In the genomic region with DNA sequence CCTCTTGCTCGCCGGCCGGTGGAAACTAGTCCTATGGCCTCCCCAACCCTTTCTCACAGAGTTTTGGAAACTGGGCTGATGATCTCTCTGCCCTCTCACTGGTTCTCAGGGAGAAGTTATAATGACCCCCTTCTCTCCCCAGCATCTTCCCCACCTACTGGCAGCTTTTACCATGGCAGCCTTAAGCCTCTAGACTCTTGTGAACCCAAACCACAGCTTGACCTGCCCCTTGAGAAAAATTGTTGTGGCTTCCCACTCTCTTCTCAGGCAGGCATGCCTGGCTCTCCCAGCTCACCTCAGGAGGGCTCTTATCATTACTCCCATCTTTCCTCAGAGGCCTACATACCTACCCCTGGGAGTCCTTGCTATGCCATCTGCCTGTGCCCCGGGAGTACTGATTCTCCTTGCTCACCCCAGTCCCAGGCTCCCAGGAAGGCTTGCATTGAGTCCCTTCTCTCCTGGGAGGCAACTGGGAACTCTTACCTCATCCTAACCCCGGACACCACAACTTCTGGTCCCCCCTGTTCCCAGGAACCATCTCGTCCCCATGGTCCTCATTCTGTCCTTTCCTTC, we compare ENCODE assay signal across 8 cellular contexts. TPM values are rescaled to one million over a fixed set of nuclear protein-coding genes. Genes with fewer than 3 reads are reported as not detected.
DNase-seq lines count a peak whose midpoint lies in the region; ATAC-seq and TF ChIP-seq lines count a peak whose summit lies in the region.

No MANE protein-coding gene starts in this region.

- H3K4me3 ChIP-seq in BLaER1 = peak overlapping the region; percentile 76
- no peak overlapping the region for H3K4me3 ChIP-seq in WERI-Rb-1 (ENCODE audit: low read depth, low read length)
- peak overlapping the region; percentile 94 for H3K4me3 ChIP-seq in iPS-18a (ENCODE audit: low read length)
- no peak overlapping the region for H3K4me3 ChIP-seq in upper lobe of right lung

- TF ChIP-seq CTCF in WERI-Rb-1 (IDR thresholded peaks at IDR 0.05; ENCODE audit: low read depth, low read length) (peak; percentile 29), upper lobe of right lung (IDR thresholded peaks at IDR 0.05) (peak; percentile 15)

- 0 out of 2 replicates have a peak overlapping the region, but pooled peaks have one; percentile 88 for H3K27ac ChIP-seq in BLaER1
- no peak overlapping the region for H3K27ac ChIP-seq in WERI-Rb-1
- no peak overlapping the region for H3K27ac ChIP-seq in iPS-18a (ENCODE audit: low read length)
- H3K27ac ChIP-seq in upper lobe of right lung = no peak overlapping the region

- H3K36me3 ChIP-seq in BLaER1 (peaks cover 53% of the 10 kb centered on the region), WERI-Rb-1 (peaks cover 8% of the 10 kb centered on the region), iPS-18a (ENCODE audit: control insufficient read depth, low read depth, low read length) (peaks cover 16% of the 10 kb centered on the region), upper lobe of right lung (peaks cover 33% of the 10 kb centered on the region)

- DNase-seq in H4 (ENCODE audit: low spot score) = peak; percentile 47
- no peak for DNase-seq in WERI-Rb-1
- DNase-seq in upper lobe of right lung = no peak
- no peak for DNase-seq in NCI-H187 (lab: John Stamatoyannopoulos, UW)
- DNase-seq in activated CD8-positive, alpha-beta memory T cell treated with anti-CD3 and anti-CD28 coated beads for 24 hours = no peak

- H3K4me1 ChIP-seq in BLaER1 (peaks cover 44% of the 10 kb centered on the region), iPS-18a (ENCODE audit: control insufficient read depth, low read depth, low read length) (peaks cover 3% of the 10 kb centered on the region), upper lobe of right lung (peaks cover 13% of the 10 kb centered on the region)

- H3K9me3 ChIP-seq in BLaER1 (no peaks in the 10 kb centered on the region), WERI-Rb-1 (ENCODE audit: severe bottlenecking) (no peaks in the 10 kb centered on the region), iPS-18a (ENCODE audit: control insufficient read depth, low read depth, low read length) (no peaks in the 10 kb centered on the region), upper lobe of right lung (no peaks in the 10 kb centered on the region)

- intact Hi-C loops in upper lobe of right lung (cut with DNase I) = no loop called here

- H3K27me3 ChIP-seq in BLaER1 (no peaks in the 10 kb centered on the region), WERI-Rb-1 (ENCODE audit: insufficient read depth, low read depth, severe bottlenecking) (no peaks in the 10 kb centered on the region), iPS-18a (ENCODE audit: control insufficient read depth, insufficient read depth, low read length) (no peaks in the 10 kb centered on the region), upper lobe of right lung (no peaks in the 10 kb centered on the region)

- ATAC-seq in upper lobe of right lung (no peak), GM18861 (IDR thresholded peaks at IDR 0.05; ENCODE audit: unreplicated experiment) (no peak)

- H3K9ac ChIP-seq in BLaER1 = peak overlapping the region; percentile 87
- no peak overlapping the region for H3K9ac ChIP-seq in iPS-18a (ENCODE audit: low read length)

- peaks cover 56% of the 10 kb centered on the region for H4K20me1 ChIP-seq in BLaER1

- peak overlapping the region; percentile 73 for H3K4me2 ChIP-seq in BLaER1

RNA-seq across cellular contexts. Expression of a gene that starts 1.6 kb away (rescaled TPM):
- 15.0 and 17.1 TPM in 2 replicates for total RNA-seq in H4 (2014; rRNA removed; shearing (Covaris generic))
- 27.7 TPM for total RNA-seq in upper lobe of right lung

RNA-seq across cellular contexts. Expression of a gene that starts 38.7 kb away (rescaled TPM):
- 1,107 and 1,124 TPM in 2 replicates for total RNA-seq in H4 (2014; rRNA removed; shearing (Covaris generic))
- 145 TPM for total RNA-seq in upper lobe of right lung

RNA-seq across cellular contexts. Expression of a gene that starts 38.8 kb away (rescaled TPM):
- 65.0 and 88.5 TPM in 2 replicates for total RNA-seq in H4 (2014; rRNA removed; shearing (Covaris generic))
- total RNA-seq in upper lobe of right lung = 53.6 TPM

RNA-seq across cellular contexts. Expression of a gene that starts 51.9 kb away (rescaled TPM):
- 0.64 and 2.0 TPM in 2 replicates for total RNA-seq in H4 (2014; rRNA removed; shearing (Covaris generic))
- total RNA-seq in upper lobe of right lung = 30.9 TPM

Comparison
In these comparisons a context has a peak if more than half of its experiments do, and no peak if none do; other contexts are left out.
1. H3K4me3 ChIP-seq: peak in BLaER1 (single experiment) and iPS-18a (single experiment); none in WERI-Rb-1 (single experiment) and upper lobe of right lung (single experiment).